ENCODE assay signal across 9 cellular contexts in genomic region chr6:114096553-114097172, GRCh38.
A peak's percentile ranks its signal among the peaks of the same experiment; 100 is the strongest.
DNase-seq lines count a peak whose midpoint lies in the region; ATAC-seq and TF ChIP-seq lines count a peak whose summit lies in the region.
"Had no signal": no experiment of that assay in that cellular context is flagged by ENCODE, and none has a peak within 500 bp of the region (broad histone marks: within the 10 kb centered on the region; RNA-seq: fewer than 3 reads in every experiment).

No MANE protein-coding gene starts in this region.

- H3K4me3 Mint-ChIP-seq in activated CD4-positive, alpha-beta T cell treated with anti-CD3 and anti-CD28 coated beads for 36 hours = no peak overlapping the region
- H3K4me3 Mint-ChIP-seq: naive thymus-derived CD4-positive, alpha-beta T cell had no signal

- H3K4me2 ChIP-seq in SK-N-SH = no peak overlapping the region

- no peaks in the 10 kb centered on the region for H3K9me3 ChIP-seq in SK-N-SH

- POLR2A ChIA-PET in SK-N-SH (lab: Yijun Ruan, JAX) = no interaction called here
- POLR2A ChIA-PET in activated CD4-positive, alpha-beta T cell treated with anti-CD3 and anti-CD28 coated beads for 36 hours (lab: Charles Lee) = no interaction called here

- H3K27ac Mint-ChIP-seq in activated CD4-positive, alpha-beta T cell treated with anti-CD3 and anti-CD28 coated beads for 36 hours = no peak overlapping the region
- H3K27ac Mint-ChIP-seq: naive thymus-derived CD4-positive, alpha-beta T cell had no signal

- no peaks in the 10 kb centered on the region for H3K36me3 Mint-ChIP-seq in activated CD4-positive, alpha-beta T cell treated with anti-CD3 and anti-CD28 coated beads for 36 hours (ENCODE audit: low read depth)
- H3K36me3 Mint-ChIP-seq: naive thymus-derived CD4-positive, alpha-beta T cell had no signal

- peak; percentile 83 for TF ChIP-seq RAD21 in SK-N-SH (IDR thresholded peaks at IDR 0.05; ENCODE audit: low read length)

- H3K27ac ChIP-seq in SK-N-SH (ENCODE audit: low read depth in 2 of 2, low read length in 1 of 2) (no peak overlapping the region), foreskin keratinocyte (no peak overlapping the region)

- H3K79me2 ChIP-seq in SK-N-SH (ENCODE audit: insufficient read depth) = no peaks in the 10 kb centered on the region

- CTCF ChIA-PET in SK-N-SH (lab: Yijun Ruan, JAX) = interaction anchor here (0.6 to 3.0 kb wide), 14 partner anchors 12 to 1981 kb away, joined by 3 to 28 read pairs (median 4); no protein-coding TSS in a partner anchor
- CTCF ChIA-PET in activated CD4-positive, alpha-beta T cell treated with anti-CD3 and anti-CD28 coated beads for 36 hours (lab: Charles Lee) = interaction anchor here (0.8 to 1.4 kb wide), 2 partner anchors 11 to 14 kb away, joined by 3 to 5 read pairs; no protein-coding TSS in a partner anchor

- no peaks in the 10 kb centered on the region for H3F3A ChIP-seq in SK-N-SH (replicated peaks; ENCODE audit: insufficient read depth)

- no peak overlapping the region for H3K4me3 ChIP-seq in Jurkat, Clone E6-1 (ENCODE audit: low read length)
- no peak overlapping the region for H3K4me3 ChIP-seq in SK-N-SH (ENCODE audit: low read depth in 2 of 2, low read length in 1 of 2)

- intact Hi-C loops in activated CD4-positive, alpha-beta T cell treated with anti-CD3 and anti-CD28 coated beads for 36 hours (cut with DNase I, micrococcal nuclease) = loop anchor here (1.0 to 2.0 kb wide), 2 partner anchors 208 kb away; no protein-coding TSS in a partner anchor

- WGBS in SK-N-SH (ENCODE audit: low lambda C conversion rate) = 0% methylated on average over 2 of the region's 2 CpGs

- no peak overlapping the region for H3K9ac ChIP-seq in SK-N-SH

- no peak overlapping the region for H2AFZ ChIP-seq in SK-N-SH (ENCODE audit: low read depth)

- no peaks in the 10 kb centered on the region for H4K20me1 ChIP-seq in SK-N-SH (ENCODE audit: insufficient read depth)

- H3K9me3 Mint-ChIP-seq in activated CD4-positive, alpha-beta T cell treated with anti-CD3 and anti-CD28 coated beads for 36 hours (ENCODE audit: low read depth) = no peaks in the 10 kb centered on the region
- H3K9me3 Mint-ChIP-seq: naive thymus-derived CD4-positive, alpha-beta T cell had no signal

- H3K9me2 ChIP-seq in SK-N-SH = no peaks in the 10 kb centered on the region

- peak; percentile 13 for DNase-seq in COLO829 (ENCODE audit: low spot score)
- peak; percentile 18 for DNase-seq in Jurkat, Clone E6-1 (ENCODE audit: low read depth, low spot score)
- DNase-seq in SK-N-SH = peak; percentile 56
- no peak for DNase-seq in foreskin keratinocyte
- peak; percentile 89 for DNase-seq in superior temporal gyrus (ENCODE audit: extremely low spot score)
- DNase-seq in activated CD4-positive, alpha-beta T cell treated with anti-CD3 and anti-CD28 coated beads for 36 hours = no peak

- TF ChIP-seq CTCF in SK-N-SH (IDR thresholded peaks at IDR 0.05) = peak; percentile 93
- peak; percentile 80 for TF ChIP-seq CTCF in foreskin keratinocyte (conservative IDR thresholded peaks at IDR 0.05)

- H3K4me1 ChIP-seq in SK-N-SH (ENCODE audit: control insufficient read depth in 1 of 2, insufficient read depth in 2 of 2, low read depth in 1 of 2, low read length in 1 of 2) = no peaks in the 10 kb centered on the region
- no peaks in the 10 kb centered on the region for H3K4me1 ChIP-seq in foreskin keratinocyte

- H3K36me3 ChIP-seq in SK-N-SH (replicated peaks in 1 of 2; ENCODE audit: control insufficient read depth in 1 of 2, insufficient read depth in 2 of 2, low read length in 1 of 2) = no peaks in the 10 kb centered on the region

- ATAC-seq in GM18517 (IDR thresholded peaks at IDR 0.05; ENCODE audit: unreplicated experiment) (peak; percentile 63), foreskin keratinocyte (peak; percentile 46), GM21717 (IDR thresholded peaks at IDR 0.05; ENCODE audit: unreplicated experiment) (no peak)
- no peak for ATAC-seq in activated CD4-positive, alpha-beta T cell treated with anti-CD3 and anti-CD28 coated beads for 36 hours
- ATAC-seq: naive thymus-derived CD4-positive, alpha-beta T cell had no signal

- H3K27me3 ChIP-seq in SK-N-SH (ENCODE audit: insufficient read depth) (no peaks in the 10 kb centered on the region), foreskin keratinocyte (no peaks in the 10 kb centered on the region)

- H3K4me1 Mint-ChIP-seq in activated CD4-positive, alpha-beta T cell treated with anti-CD3 and anti-CD28 coated beads for 36 hours = no peaks in the 10 kb centered on the region
- H3K4me1 Mint-ChIP-seq: naive thymus-derived CD4-positive, alpha-beta T cell had no signal

- TF ChIP-seq EP300 in SK-N-SH (IDR thresholded peaks at IDR 0.05; ENCODE audit: borderline replicate concordance in 1 of 2, low read depth in 1 of 2, low read length in 1 of 2) = no peak

- peaks cover 4% of the 10 kb centered on the region for H3K27me3 Mint-ChIP-seq in activated CD4-positive, alpha-beta T cell treated with anti-CD3 and anti-CD28 coated beads for 36 hours

TF ChIP-seq in SK-N-SH, 30 proteins besides CTCF, POLR2A, EP300 and RAD21:
- peak; percentile 48 for TF ChIP-seq SMC3 (IDR thresholded peaks at IDR 0.05; ENCODE audit: low read depth, low read length)
- TF ChIP-seq, protein P1, sequence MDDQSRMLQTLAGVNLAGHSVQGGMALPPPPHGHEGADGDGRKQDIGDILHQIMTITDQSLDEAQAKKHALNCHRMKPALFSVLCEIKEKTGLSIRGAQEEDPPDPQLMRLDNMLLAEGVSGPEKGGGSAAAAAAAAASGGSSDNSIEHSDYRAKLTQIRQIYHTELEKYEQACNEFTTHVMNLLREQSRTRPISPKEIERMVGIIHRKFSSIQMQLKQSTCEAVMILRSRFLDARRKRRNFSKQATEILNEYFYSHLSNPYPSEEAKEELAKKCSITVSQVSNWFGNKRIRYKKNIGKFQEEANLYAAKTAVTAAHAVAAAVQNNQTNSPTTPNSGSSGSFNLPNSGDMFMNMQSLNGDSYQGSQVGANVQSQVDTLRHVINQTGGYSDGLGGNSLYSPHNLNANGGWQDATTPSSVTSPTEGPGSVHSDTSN (IDR thresholded peaks at IDR 0.05) = no peak
TF ChIP-seq in SK-N-SH: peak in this region for 1.

Comparison
In these comparisons a context has a peak if more than half of its experiments do, and no peak if none do; other contexts are left out.
1. DNase-seq: peak in COLO829 (single experiment), Jurkat, Clone E6-1 (single experiment), SK-N-SH (single experiment) and superior temporal gyrus (single experiment); none in foreskin keratinocyte (0 of 2) and activated CD4-positive, alpha-beta T cell treated with anti-CD3 and anti-CD28 coated beads for 36 hours (single experiment).
2. ATAC-seq: peak in GM18517 (single experiment) and foreskin keratinocyte (single experiment); none in activated CD4-positive, alpha-beta T cell treated with anti-CD3 and anti-CD28 coated beads for 36 hours (single experiment) and GM21717 (single experiment).